27 cellular contexts compared by ENCODE assay signal in genomic region chr22:47773635-47774034, GRCh38.
DNase-seq lines count a peak whose midpoint lies in the region; ATAC-seq, FAIRE-seq and TF ChIP-seq lines count a peak whose summit lies in the region.
"Had no signal": no experiment of that assay in that cellular context is flagged by ENCODE, and none has a peak within 500 bp of the region (broad histone marks: within the 10 kb centered on the region; RNA-seq: fewer than 3 reads in every experiment).

No MANE protein-coding gene starts in this region.

- in situ Hi-C loops in HepG2 (cut with HindIII; ENCODE audit: extremely low pct_ligation_motif_present, low pct_unique_long_range_greater_than_20kb), result no loop called here

- H3K27ac ChIP-seq in HUES48 (ENCODE audit: low read depth, low read length) (peak overlapping the region; percentile 69), endodermal cell (ENCODE audit: low read depth, low read length) (no peak overlapping the region), neural progenitor cell (no peak overlapping the region), HepG2 (ENCODE audit: extremely low read length, insufficient read depth, low read length) (no peak overlapping the region)
- H3K27ac ChIP-seq: BLaER1 had no signal

- H3K4me3 Mint-ChIP-seq in endodermal cell (no peak overlapping the region), neural progenitor cell (no peak overlapping the region)
- H3K4me3 Mint-ChIP-seq: CD14-positive monocyte; CD4-positive, alpha-beta memory T cell; CD4-positive, CD25-positive, alpha-beta regulatory T cell; CD8-positive, alpha-beta memory T cell had no signal

- H3K4me2 ChIP-seq in neural progenitor cell, result no peak overlapping the region
- H3K4me2 ChIP-seq in HepG2 (ENCODE audit: low read depth, low read length), result no peak overlapping the region
- H3K4me2 ChIP-seq: BLaER1 had no signal

- no peak overlapping the region for H3K9ac ChIP-seq in HUES48 (ENCODE audit: low read depth, low read length)
- H3K9ac ChIP-seq in endodermal cell (ENCODE audit: extremely low read depth, low read length, poor library complexity, severe bottlenecking), result no peak overlapping the region
- H3K9ac ChIP-seq in neural progenitor cell, result no peak overlapping the region
- H3K9ac ChIP-seq in HepG2 (ENCODE audit: insufficient read depth, low read depth, low read length), result no peak overlapping the region
- H3K9ac ChIP-seq: BLaER1 had no signal

- CTCF ChIA-PET in HepG2 (lab: Yijun Ruan, JAX; ENCODE audit: low intra/inter-chr PET ratio, low total read pairs), result no interaction called here

- no peak for TF ChIP-seq EP300 in HepG2 (IDR thresholded peaks at IDR 0.05; ENCODE audit: low read depth in 2 of 2, low read length in 2 of 2)
- TF ChIP-seq EP300 in HepG2 (CRISPR knock-in tag; IDR thresholded peaks at IDR 0.05; ENCODE audit: borderline replicate concordance), result no peak

- H3K9me3 Mint-ChIP-seq in endodermal cell (peaks cover 30% of the 10 kb centered on the region), neural progenitor cell (no peaks in the 10 kb centered on the region)

- no peak overlapping the region for H3K4me3 ChIP-seq in HUES48 (ENCODE audit: low read depth, low read length)
- H3K4me3 ChIP-seq in endodermal cell (ENCODE audit: low read length), result peak overlapping the region; percentile 8
- H3K4me3 ChIP-seq in neural progenitor cell, result no peak overlapping the region
- H3K4me3 ChIP-seq in HepG2 (replicated peaks in 1 of 3; ENCODE audit: insufficient read depth in 1 of 3, low read depth in 2 of 3, low read length in 3 of 3), result no peak overlapping the region
- H3K4me3 ChIP-seq: BLaER1, GM12878 had no signal

- H4K20me1 ChIP-seq in neural progenitor cell (ENCODE audit: low read depth) (no peaks in the 10 kb centered on the region), HepG2 (ENCODE audit: insufficient read depth, low read length) (no peaks in the 10 kb centered on the region)
- H4K20me1 ChIP-seq: BLaER1 had no signal

- H3K27me3 ChIP-seq in HUES48 (ENCODE audit: control insufficient read depth, insufficient read depth, low read length) (no peaks in the 10 kb centered on the region), endodermal cell (ENCODE audit: control insufficient read depth, insufficient read depth, low read length, poor library complexity, severe bottlenecking) (no peaks in the 10 kb centered on the region), neural progenitor cell (no peaks in the 10 kb centered on the region), HepG2 (ENCODE audit: control insufficient read depth in 1 of 2, insufficient read depth in 2 of 2, low read length in 2 of 2) (peaks cover 0 to 9% of the 10 kb centered on the region in 2 experiments; a peak in 1 of 5 replicates)
- H3K27me3 ChIP-seq: BE2C, BLaER1 had no signal

- H3K36me3 Mint-ChIP-seq in endodermal cell (ENCODE audit: low read depth), result peaks cover 8% of the 10 kb centered on the region
- H3K36me3 Mint-ChIP-seq in neural progenitor cell, result no peaks in the 10 kb centered on the region
- H3K36me3 Mint-ChIP-seq: CD14-positive monocyte; CD4-positive, alpha-beta memory T cell; CD4-positive, CD25-positive, alpha-beta regulatory T cell; CD8-positive, alpha-beta memory T cell had no signal

- no peak for ATAC-seq in Right ventricle myocardium inferior
- ATAC-seq in HepG2, result no peak
- ATAC-seq: GM12878 had no signal

- no peaks in the 10 kb centered on the region for H3F3A ChIP-seq in neural progenitor cell (ENCODE audit: low read depth)

- FAIRE-seq in HepG2 (lab: Jason Lieb, UNC), result no peak
- FAIRE-seq: A204.1, GM12878, GM12892, GM18507 had no signal

- intact Hi-C loops in Right ventricle myocardium inferior (cut with DNase I), result no loop called here
- intact Hi-C loops in HepG2 (cut with micrococcal nuclease; ENCODE audit: unreplicated experiment), result no loop called here

- BruUV-seq in HepG2 (replicated peaks; lab: Mats Ljungman, UMichigan), result no TSS peak

- H3K4me1 Mint-ChIP-seq in endodermal cell, result peaks cover 13% of the 10 kb centered on the region
- peaks cover 3% of the 10 kb centered on the region for H3K4me1 Mint-ChIP-seq in neural progenitor cell
- H3K4me1 Mint-ChIP-seq: CD14-positive monocyte; CD4-positive, alpha-beta memory T cell; CD4-positive, CD25-positive, alpha-beta regulatory T cell; CD8-positive, alpha-beta memory T cell had no signal

- H3K4me1 ChIP-seq in HUES48 (ENCODE audit: control insufficient read depth, insufficient read depth, low read length), result 0 out of 2 replicates have a peak, but pooled peaks cover 3% of the 10 kb centered on the region
- no peaks in the 10 kb centered on the region for H3K4me1 ChIP-seq in endodermal cell (ENCODE audit: control insufficient read depth, insufficient read depth, low read length)
- H3K4me1 ChIP-seq in neural progenitor cell, result no peaks in the 10 kb centered on the region
- H3K4me1 ChIP-seq in HepG2 (ENCODE audit: insufficient read depth, low read length), result no peaks in the 10 kb centered on the region
- H3K4me1 ChIP-seq: BE2C, BLaER1 had no signal

- H3K27ac Mint-ChIP-seq in endodermal cell (no peak overlapping the region), neural progenitor cell (no peak overlapping the region)
- H3K27ac Mint-ChIP-seq: CD14-positive monocyte; CD4-positive, alpha-beta memory T cell; CD4-positive, CD25-positive, alpha-beta regulatory T cell; CD8-positive, alpha-beta memory T cell had no signal

- H3K36me3 ChIP-seq in HUES48 (ENCODE audit: control insufficient read depth, insufficient read depth, low read length), result no peaks in the 10 kb centered on the region
- H3K36me3 ChIP-seq in endodermal cell (ENCODE audit: control insufficient read depth, insufficient read depth, low read length), result no peaks in the 10 kb centered on the region
- no peaks in the 10 kb centered on the region for H3K36me3 ChIP-seq in neural progenitor cell
- H3K36me3 ChIP-seq in HepG2 (replicated peaks in 1 of 2; ENCODE audit: control insufficient read depth in 1 of 2, insufficient read depth in 2 of 2, low read length in 2 of 2), result no peaks in the 10 kb centered on the region
- H3K36me3 ChIP-seq: BE2C, BLaER1 had no signal

- peak overlapping the region; percentile 68 for H2AFZ ChIP-seq in neural progenitor cell (replicated peaks)
- H2AFZ ChIP-seq in HepG2 (ENCODE audit: low read length), result no peak overlapping the region

- TF ChIP-seq POLR2A in HepG2 (IDR thresholded peaks at IDR 0.05; ENCODE audit: insufficient read depth in 1 of 2, low read depth in 2 of 2, low read length in 2 of 2), result no peak

- TF ChIP-seq RAD21 in HepG2 (CRISPR knock-in tag; IDR thresholded peaks at IDR 0.05), result no peak

- DNase-seq in endodermal cell (no peak), neural progenitor cell (ENCODE audit: low spot score) (no peak), Right ventricle myocardium inferior (ENCODE audit: missing footprints) (no peak), HepG2 (ENCODE audit: low spot score) (no peak), NCI-H2196 treated with DMSO at 0.1 percent for 48 hours (lab: John Stamatoyannopoulos, UW; ENCODE audit: unreplicated experiment) (no peak)
- DNase-seq: 8988T; ACHN; BE2C; C1 segment of cervical spinal cord; CD4-positive, alpha-beta memory T cell; CD4-positive, CD25-positive, alpha-beta regulatory T cell; CD8-positive, alpha-beta memory T cell; COR-L47; DMS 273 treated with DMSO at 0.1 percent for 48 hours; DMS153; DMS53; DMS79; DND-41; EL; GDM1 had no signal

- no peaks in the 10 kb centered on the region for H3K79me2 ChIP-seq in neural progenitor cell (ENCODE audit: low read depth)
- no peaks in the 10 kb centered on the region for H3K79me2 ChIP-seq in HepG2 (ENCODE audit: insufficient read depth, low read length)

- H3K27me3 Mint-ChIP-seq in endodermal cell (ENCODE audit: insufficient read depth) (no peaks in the 10 kb centered on the region), neural progenitor cell (ENCODE audit: insufficient read depth, low read depth) (peaks cover 6% of the 10 kb centered on the region)
- H3K27me3 Mint-ChIP-seq: CD4-positive, CD25-positive, alpha-beta regulatory T cell had no signal

- H3K9me3 ChIP-seq in HUES48 (ENCODE audit: control insufficient read depth, insufficient read depth, low read length) (no peaks in the 10 kb centered on the region), endodermal cell (ENCODE audit: control insufficient read depth, low read length) (peaks cover 38% of the 10 kb centered on the region), neural progenitor cell (ENCODE audit: low read depth) (no peaks in the 10 kb centered on the region), HepG2 (ENCODE audit: low read length) (no peaks in the 10 kb centered on the region)

- POLR2A ChIA-PET in HepG2 (lab: Yijun Ruan, JAX), result no interaction called here

- TF ChIP-seq CTCF in endodermal cell (conservative IDR thresholded peaks at IDR 0.05) (no peak), neural progenitor cell (IDR thresholded peaks at IDR 0.05) (no peak), HepG2 (CRISPR knock-in tag; IDR thresholded peaks at IDR 0.05) (no peak)

- 78% methylated on average over 2 of the region's 2 CpGs; no CpG with 5 or more reads in 1 of the 2 experiments for WGBS in endodermal cell (ENCODE audit: insufficient coverage in 1 of 2, insufficient read length in 1 of 2), 2 experiments
- 5% methylated on average over 2 of the region's 2 CpGs for WGBS in HepG2 (ENCODE audit: low lambda C conversion rate)

TF ChIP-seq in HepG2, 621 proteins besides CTCF, POLR2A, EP300 and RAD21:
- TF ChIP-seq PRPF4 (IDR thresholded peaks at IDR 0.05; ENCODE audit: low read depth, low read length, poor library complexity, severe bottlenecking) (no peak), KDM3A (CRISPR knock-in tag; IDR thresholded peaks at IDR 0.05; ENCODE audit: low read depth) (no peak), ZNF564 (CRISPR knock-in tag; IDR thresholded peaks at IDR 0.05) (no peak)
